ENCODE assay signal across 10 cellular contexts in the genomic region with DNA sequence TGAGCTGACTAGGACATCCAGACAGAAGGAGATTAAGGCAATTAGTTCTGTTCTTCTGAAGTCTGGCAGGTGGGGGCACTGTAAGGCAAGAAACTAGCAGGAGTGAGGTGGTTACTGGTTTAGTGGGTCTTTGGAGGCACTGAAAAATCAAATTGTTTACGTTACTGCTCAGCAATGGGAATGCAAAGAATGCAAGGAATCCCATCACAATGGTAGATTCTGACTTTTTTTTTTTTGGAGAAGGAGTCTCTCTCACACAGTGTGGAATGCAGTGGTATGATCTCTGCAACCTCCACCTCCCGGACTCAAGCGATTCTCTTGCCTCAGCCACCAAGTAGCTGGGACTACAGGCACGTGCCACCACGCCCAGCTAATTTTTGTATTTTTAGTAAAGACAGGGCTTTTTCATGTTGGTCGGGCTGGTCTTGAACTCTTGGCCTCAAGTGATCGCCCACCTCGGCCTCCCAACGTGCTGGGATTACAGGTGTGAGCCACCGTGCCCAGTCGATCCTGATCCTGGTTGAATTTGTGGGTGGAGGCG. TPM values are rescaled to one million over a fixed set of nuclear protein-coding genes. Genes with fewer than 3 reads are reported as not detected.
DNase-seq lines count a peak whose midpoint lies in the region; ATAC-seq and TF ChIP-seq lines count a peak whose summit lies in the region.
"Had no signal": no experiment of that assay in that cellular context is flagged by ENCODE, and none has a peak within 500 bp of the region (broad histone marks: within the 10 kb centered on the region; RNA-seq: fewer than 3 reads in every experiment).

No MANE protein-coding gene starts in this region.

- H3K27me3 Mint-ChIP-seq in activated CD4-positive, alpha-beta T cell treated with anti-CD3 and anti-CD28 coated beads for 36 hours = peaks cover 3% of the 10 kb centered on the region

- CTCF ChIA-PET in activated CD4-positive, alpha-beta T cell treated with anti-CD3 and anti-CD28 coated beads for 36 hours (lab: Charles Lee) = no interaction called here
- CTCF ChIA-PET in SK-N-SH (lab: Yijun Ruan, JAX) = interaction anchor here (0.9 to 7.4 kb wide), 6 partner anchors 7 to 1135 kb away, joined by 3 to 67 read pairs (median 4); no protein-coding TSS in a partner anchor

- no peak overlapping the region for H3K4me2 ChIP-seq in SK-N-SH

- H3K27me3 ChIP-seq in SK-N-SH (ENCODE audit: insufficient read depth) (no peaks in the 10 kb centered on the region), heart left ventricle (no peaks in the 10 kb centered on the region), thyroid gland (no peaks in the 10 kb centered on the region)

- no peaks in the 10 kb centered on the region for H3K36me3 Mint-ChIP-seq in activated CD4-positive, alpha-beta T cell treated with anti-CD3 and anti-CD28 coated beads for 36 hours (ENCODE audit: low read depth)
- H3K36me3 Mint-ChIP-seq: CD4-positive, CD25-positive, alpha-beta regulatory T cell had no signal

- TF ChIP-seq POLR2A in heart left ventricle (IDR thresholded peaks at IDR 0.05) (no peak), thyroid gland (IDR thresholded peaks at IDR 0.05) (no peak)

- H3K36me3 ChIP-seq in SK-N-SH (replicated peaks in 1 of 2; ENCODE audit: control insufficient read depth in 1 of 2, insufficient read depth in 2 of 2, low read length in 1 of 2) = no peaks in the 10 kb centered on the region
- H3K36me3 ChIP-seq in heart left ventricle = peaks cover 0 to 33% (median 15%) of the 10 kb centered on the region in 9 donors
- H3K36me3 ChIP-seq in thyroid gland = peaks cover 0 to 3% of the 10 kb centered on the region in 2 donors

- no peaks in the 10 kb centered on the region for H3K4me1 Mint-ChIP-seq in activated CD4-positive, alpha-beta T cell treated with anti-CD3 and anti-CD28 coated beads for 36 hours
- H3K4me1 Mint-ChIP-seq: CD4-positive, CD25-positive, alpha-beta regulatory T cell had no signal

- TF ChIP-seq CTCF in SK-N-SH (IDR thresholded peaks at IDR 0.05) (peak; percentile 63), heart left ventricle (IDR thresholded peaks at IDR 0.05) (peak in 10 of 12 donors; percentile 7 to 41 (median 22)), thyroid gland (IDR thresholded peaks at IDR 0.05) (peak in 4 of 6 experiments; percentile 46 to 78 (median 67))

- no peak overlapping the region for H3K9ac ChIP-seq in SK-N-SH

- no peak overlapping the region for H3K4me3 Mint-ChIP-seq in activated CD4-positive, alpha-beta T cell treated with anti-CD3 and anti-CD28 coated beads for 36 hours
- H3K4me3 Mint-ChIP-seq: CD4-positive, CD25-positive, alpha-beta regulatory T cell had no signal

- H3K9me3 Mint-ChIP-seq in activated CD4-positive, alpha-beta T cell treated with anti-CD3 and anti-CD28 coated beads for 36 hours (ENCODE audit: low read depth) = no peaks in the 10 kb centered on the region
- H3K9me3 Mint-ChIP-seq: CD4-positive, CD25-positive, alpha-beta regulatory T cell had no signal

- TF ChIP-seq RAD21 in SK-N-SH (IDR thresholded peaks at IDR 0.05; ENCODE audit: low read length) = peak; percentile 49; the same call in 1 of the 2 replicates

- no peaks in the 10 kb centered on the region for H3K79me2 ChIP-seq in SK-N-SH (ENCODE audit: insufficient read depth)

- DNase-seq in activated CD4-positive, alpha-beta T cell treated with anti-CD3 and anti-CD28 coated beads for 36 hours = peak; percentile 12
- no peak for DNase-seq in activated CD4-positive, alpha-beta T cell treated with anti-CD3 and anti-CD28 coated beads, Interleukin-2, amount 50 U/mL, for 1 hour
- DNase-seq in SK-N-SH (no peak), heart left ventricle (no peak), thyroid gland (peak; percentile 58 to 76), SKM-1 (lab: John Stamatoyannopoulos, UW; ENCODE audit: unreplicated experiment) (no peak), SIG-M5 treated with dmso at 0.1 percent for 504 hours (lab: John Stamatoyannopoulos, UW; ENCODE audit: unreplicated experiment) (no peak)
- DNase-seq: CD4-positive, CD25-positive, alpha-beta regulatory T cell had no signal

- TF ChIP-seq EP300 in SK-N-SH (IDR thresholded peaks at IDR 0.05; ENCODE audit: borderline replicate concordance in 1 of 2, low read depth in 1 of 2, low read length in 1 of 2) = peak in 1 of 2 experiments; percentile 70; a peak in 1 of 4 replicates

- no peak overlapping the region for H3K27ac ChIP-seq in SK-N-SH (ENCODE audit: low read depth in 2 of 2, low read length in 1 of 2)
- no peak overlapping the region for H3K27ac ChIP-seq in heart left ventricle
- peak overlapping the region; percentile 37 to 80 (median 70) for H3K27ac ChIP-seq in thyroid gland

- H2AFZ ChIP-seq in SK-N-SH (ENCODE audit: low read depth) = no peak overlapping the region

- 65% methylated on average over 11 of the region's 12 CpGs for WGBS in SK-N-SH (ENCODE audit: low lambda C conversion rate)
- WGBS in heart left ventricle, 4 donors = 79 to 85% (median 80%) methylated on average over 12 of the region's 12 CpGs
- 49 to 57% methylated on average over 12 of the region's 12 CpGs for WGBS in thyroid gland, 2 donors

- POLR2A ChIA-PET in activated CD4-positive, alpha-beta T cell treated with anti-CD3 and anti-CD28 coated beads for 36 hours (lab: Charles Lee) = no interaction called here
- POLR2A ChIA-PET in SK-N-SH (lab: Yijun Ruan, JAX) = no interaction called here

- no peaks in the 10 kb centered on the region for H4K20me1 ChIP-seq in SK-N-SH (ENCODE audit: insufficient read depth)

- H3F3A ChIP-seq in SK-N-SH (replicated peaks; ENCODE audit: insufficient read depth) = no peaks in the 10 kb centered on the region

- no peaks in the 10 kb centered on the region for H3K9me2 ChIP-seq in SK-N-SH

- no peak for ATAC-seq in activated CD4-positive, alpha-beta T cell treated with anti-CD3 and anti-CD28 coated beads for 36 hours
- peak in 3 of 4 donors; percentile 38 to 44 (median 40) for ATAC-seq in heart left ventricle
- ATAC-seq in GM21825 (IDR thresholded peaks at IDR 0.05; ENCODE audit: unreplicated experiment) = no peak

- intact Hi-C loops in activated CD4-positive, alpha-beta T cell treated with anti-CD3 and anti-CD28 coated beads for 36 hours (cut with DNase I, micrococcal nuclease) = no loop called here
- intact Hi-C loops in heart left ventricle (cut with DNase I) (no loop called here), thyroid gland (cut with DNase I) (no loop called here)

- H3K4me3 ChIP-seq in SK-N-SH (ENCODE audit: low read depth in 2 of 2, low read length in 1 of 2) = no peak overlapping the region
- no peak overlapping the region for H3K4me3 ChIP-seq in heart left ventricle
- H3K4me3 ChIP-seq in thyroid gland (replicated peaks in 1 of 3) = no peak overlapping the region
- H3K4me3 ChIP-seq: lung had no signal

- H3K9me3 ChIP-seq in SK-N-SH (no peaks in the 10 kb centered on the region), heart left ventricle (peaks cover 0 to 3% (median 0%) of the 10 kb centered on the region in 12 donors), thyroid gland (no peaks in the 10 kb centered on the region)

- H3K4me1 ChIP-seq in SK-N-SH (ENCODE audit: control insufficient read depth in 1 of 2, insufficient read depth in 2 of 2, low read depth in 1 of 2, low read length in 1 of 2) (peaks cover 4 to 6% of the 10 kb centered on the region in 2 experiments; a peak in 1 of 4 replicates), heart left ventricle (peaks cover 0 to 12% (median 0%) of the 10 kb centered on the region in 12 donors), thyroid gland (peaks cover 5 to 6% of the 10 kb centered on the region in 2 donors)

- H3K27ac Mint-ChIP-seq in activated CD4-positive, alpha-beta T cell treated with anti-CD3 and anti-CD28 coated beads for 36 hours = no peak overlapping the region
- H3K27ac Mint-ChIP-seq: CD4-positive, CD25-positive, alpha-beta regulatory T cell had no signal

TF ChIP-seq in SK-N-SH, 30 proteins besides CTCF, POLR2A, EP300 and RAD21 (continues in another document):
- TF ChIP-seq RFX5 (IDR thresholded peaks at IDR 0.05; ENCODE audit: low read length) (no peak), FOSL2 (IDR thresholded peaks at IDR 0.05; ENCODE audit: borderline replicate concordance, low read depth) (peak; percentile 44; the same call in 1 of the 2 replicates), POLR2AphosphoS5 (IDR thresholded peaks at IDR 0.05; ENCODE audit: low read depth, low read length) (no peak), ELF1 (IDR thresholded peaks at IDR 0.05) (no peak), MXI1 (IDR thresholded peaks at IDR 0.05; ENCODE audit: low read depth, low read length) (no peak), FOXJ3 (CRISPR knock-in tag; IDR thresholded peaks at IDR 0.05) (no peak), NFIC (IDR thresholded peaks at IDR 0.05; ENCODE audit: borderline replicate concordance) (peak; percentile 50; the same call in 1 of the 2 replicates)
- TF ChIP-seq, protein P1, sequence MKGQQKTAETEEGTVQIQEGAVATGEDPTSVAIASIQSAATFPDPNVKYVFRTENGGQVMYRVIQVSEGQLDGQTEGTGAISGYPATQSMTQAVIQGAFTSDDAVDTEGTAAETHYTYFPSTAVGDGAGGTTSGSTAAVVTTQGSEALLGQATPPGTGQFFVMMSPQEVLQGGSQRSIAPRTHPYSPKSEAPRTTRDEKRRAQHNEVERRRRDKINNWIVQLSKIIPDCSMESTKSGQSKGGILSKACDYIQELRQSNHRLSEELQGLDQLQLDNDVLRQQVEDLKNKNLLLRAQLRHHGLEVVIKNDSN (IDR thresholded peaks at IDR 0.05; ENCODE audit: borderline replicate concordance, low read depth) = no peak

RNA-seq across cellular contexts. Expression of a gene that starts 16.4 kb away (rescaled TPM):
- not detected for total RNA-seq in activated CD4-positive, alpha-beta T cell treated with anti-CD3 and anti-CD28 coated beads for 36 hours
- polyA plus RNA-seq in SK-N-SH (2012; rRNA removed) = 0.02 TPM in 1 of 2 replicates, not detected in the other
- polyA plus RNA-seq in SK-N-SH (2012; cell fraction: cytosol; rRNA removed) = 0.01 and 0.04 TPM in 2 replicates
- 0.02 and 0.04 TPM in 2 replicates for polyA plus RNA-seq in SK-N-SH (2012; cell fraction: nucleus; rRNA removed)
- 100 to 1,000 TPM in 3 of 9 donors, 10 to 100 TPM in 6; 24.6 to 144 (median 62.5) TPM for total RNA-seq in heart left ventricle
- polyA plus RNA-seq in heart left ventricle = 10 to 100 TPM; 39.2 to 47.9 TPM
- 100 to 1,000 TPM in 1 of 4 donors, 10 to 100 TPM in 3; 62.3 to 137 (median 83.3) TPM for total RNA-seq in thyroid gland
- total RNA-seq: CD4-positive, CD25-positive, alpha-beta regulatory T cell had no signal
- polyA plus RNA-seq: CD4-positive, CD25-positive, alpha-beta regulatory T cell had no signal

RNA-seq across cellular contexts. Expression of a gene that starts 23.9 kb away (rescaled TPM):
- not detected for total RNA-seq in activated CD4-positive, alpha-beta T cell treated with anti-CD3 and anti-CD28 coated beads for 36 hours
- polyA plus RNA-seq in SK-N-SH (2012; rRNA removed) = 7.1 and 9.0 TPM in 2 replicates
- 3.2 and 4.4 TPM in 2 replicates for polyA plus RNA-seq in SK-N-SH (2012; cell fraction: cytosol; rRNA removed)
- polyA plus RNA-seq in SK-N-SH (2012; cell fraction: nucleus; rRNA removed) = 23.4 and 25.4 TPM in 2 replicates
- total RNA-seq in heart left ventricle = 10 to 100 TPM; 17.6 to 41.9 (median 31.1) TPM
- 10 to 100 TPM in 1 of 2 donors, 1 to 10 TPM in 1; 6.6 to 38.4 TPM for polyA plus RNA-seq in heart left ventricle
- total RNA-seq in thyroid gland = 10 to 100 TPM; 17.8 to 62.2 (median 37.4) TPM
- total RNA-seq: CD4-positive, CD25-positive, alpha-beta regulatory T cell had no signal
- polyA plus RNA-seq: CD4-positive, CD25-positive, alpha-beta regulatory T cell had no signal

Comparison
In these comparisons a context has a peak if more than half of its experiments do, and no peak if none do; other contexts are left out.
1. DNase-seq: peak in activated CD4-positive, alpha-beta T cell treated with anti-CD3 and anti-CD28 coated beads for 36 hours (single experiment) and thyroid gland (2 of 2); none in activated CD4-positive, alpha-beta T cell treated with anti-CD3 and anti-CD28 coated beads, Interleukin-2, amount 50 U/mL, for 1 hour (single experiment), SK-N-SH (single experiment), heart left ventricle (0 of 5), SKM-1 (single experiment) and SIG-M5 treated with dmso at 0.1 percent for 504 hours (single experiment).
2. ATAC-seq: peak in heart left ventricle (3 of 4); none in activated CD4-positive, alpha-beta T cell treated with anti-CD3 and anti-CD28 coated beads for 36 hours (single experiment) and GM21825 (single experiment).
3. H3K27ac ChIP-seq: peak in thyroid gland (3 of 3); none in SK-N-SH (0 of 2) and heart left ventricle (0 of 12).
4. RNA of a gene that starts 16.4 kb away (total RNA-seq): 62.3 to 137 TPM in thyroid gland and 24.6 to 144 TPM in heart left ventricle; not detected in activated CD4-positive, alpha-beta T cell treated with anti-CD3 and anti-CD28 coated beads for 36 hours; every median in the first group is over 10 times any median in the second.
5. RNA of a gene that starts 23.9 kb away (total RNA-seq): 17.8 to 62.2 TPM in thyroid gland and 17.6 to 41.9 TPM in heart left ventricle; not detected in activated CD4-positive, alpha-beta T cell treated with anti-CD3 and anti-CD28 coated beads for 36 hours; every median in the first group is over 10 times any median in the second.
6. Peak in every context shown above with its lines, with median percentiles within 50 percentile points of each other: CTCF ChIP-seq.